Comparison of ENCODE assay signal across 1 cellular context in the genomic region with DNA sequence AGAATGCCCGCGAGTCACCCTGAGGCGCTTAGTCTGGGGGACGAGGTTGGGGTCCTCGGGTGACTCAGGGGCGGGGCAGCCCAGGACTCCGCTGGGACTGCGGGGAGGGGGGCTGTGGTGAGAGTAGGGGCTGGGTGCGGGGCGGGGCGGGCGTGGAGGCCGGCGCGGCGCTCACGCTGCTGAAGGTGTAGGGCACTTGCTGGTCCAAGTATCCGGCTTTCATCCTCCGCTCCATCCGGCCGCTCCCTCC.
TF ChIP-seq lines count a peak whose summit lies in the region.

No MANE protein-coding gene starts in this region.

TF ChIP-seq in HepG2, 621 proteins besides CTCF, POLR2A, EP300 and RAD21 (continued from another document):
- TF ChIP-seq, protein P1, sequence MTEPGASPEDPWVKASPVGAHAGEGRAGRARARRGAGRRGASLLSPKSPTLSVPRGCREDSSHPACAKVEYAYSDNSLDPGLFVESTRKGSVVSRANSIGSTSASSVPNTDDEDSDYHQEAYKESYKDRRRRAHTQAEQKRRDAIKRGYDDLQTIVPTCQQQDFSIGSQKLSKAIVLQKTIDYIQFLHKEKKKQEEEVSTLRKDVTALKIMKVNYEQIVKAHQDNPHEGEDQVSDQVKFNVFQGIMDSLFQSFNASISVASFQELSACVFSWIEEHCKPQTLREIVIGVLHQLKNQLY (CRISPR knock-in tag; IDR thresholded peaks at IDR 0.05), result 0 out of 2 replicates have a peak, but pooled peaks have one; percentile 77
- TF ChIP-seq SAFB2 (CRISPR knock-in tag; IDR thresholded peaks at IDR 0.05; ENCODE audit: borderline replicate concordance, low read depth) (0 out of 2 replicates have a peak, but pooled peaks have one; percentile 20), ZNF317 (CRISPR knock-in tag; IDR thresholded peaks at IDR 0.05) (no peak), RBM39 (IDR thresholded peaks at IDR 0.05; ENCODE audit: low read depth, low read length, poor library complexity, severe bottlenecking) (no peak), PCBP1 (IDR thresholded peaks at IDR 0.05; ENCODE audit: borderline replicate concordance, low read depth, low read length) (no peak), MTA3 (CRISPR knock-in tag; IDR thresholded peaks at IDR 0.05) (no peak), MED13 (CRISPR knock-in tag; IDR thresholded peaks at IDR 0.05) (peak; percentile 95), CCDC6 (CRISPR knock-in tag; IDR thresholded peaks at IDR 0.05) (no peak), TARDBP (CRISPR knock-in tag; IDR thresholded peaks at IDR 0.05) (no peak), FOSL2 (CRISPR knock-in tag; IDR thresholded peaks at IDR 0.05) (peak; percentile 78), POLR2AphosphoS2 (IDR thresholded peaks at IDR 0.05; ENCODE audit: low read depth, low read length) (no peak), FOXJ3 (CRISPR knock-in tag; IDR thresholded peaks at IDR 0.05; ENCODE audit: borderline replicate concordance) (0 out of 2 replicates have a peak, but pooled peaks have one; percentile 27), CBFB (CRISPR knock-in tag; IDR thresholded peaks at IDR 0.05) (peak; percentile 90; the same call in 1 of the 2 replicates), GLMP (CRISPR knock-in tag; IDR thresholded peaks at IDR 0.05; ENCODE audit: borderline replicate concordance) (0 out of 2 replicates have a peak, but pooled peaks have one; percentile 56), ATF7-NPFF (CRISPR knock-in tag; IDR thresholded peaks at IDR 0.05; ENCODE audit: low read depth) (0 out of 2 replicates have a peak, but pooled peaks have one; percentile 17), ZFP82 (CRISPR knock-in tag; IDR thresholded peaks at IDR 0.05; ENCODE audit: borderline replicate concordance) (0 out of 2 replicates have a peak, but pooled peaks have one; percentile 90), SAP130 (CRISPR knock-in tag; IDR thresholded peaks at IDR 0.05; ENCODE audit: low read depth) (peak; percentile 10; the same call in 1 of the 2 replicates)
- TF ChIP-seq, protein P2, sequence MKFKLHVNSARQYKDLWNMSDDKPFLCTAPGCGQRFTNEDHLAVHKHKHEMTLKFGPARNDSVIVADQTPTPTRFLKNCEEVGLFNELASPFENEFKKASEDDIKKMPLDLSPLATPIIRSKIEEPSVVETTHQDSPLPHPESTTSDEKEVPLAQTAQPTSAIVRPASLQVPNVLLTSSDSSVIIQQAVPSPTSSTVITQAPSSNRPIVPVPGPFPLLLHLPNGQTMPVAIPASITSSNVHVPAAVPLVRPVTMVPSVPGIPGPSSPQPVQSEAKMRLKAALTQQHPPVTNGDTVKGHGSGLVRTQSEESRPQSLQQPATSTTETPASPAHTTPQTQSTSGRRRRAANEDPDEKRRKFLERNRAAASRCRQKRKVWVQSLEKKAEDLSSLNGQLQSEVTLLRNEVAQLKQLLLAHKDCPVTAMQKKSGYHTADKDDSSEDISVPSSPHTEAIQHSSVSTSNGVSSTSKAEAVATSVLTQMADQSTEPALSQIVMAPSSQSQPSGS (CRISPR knock-in tag; IDR thresholded peaks at IDR 0.05), result 0 out of 2 replicates have a peak, but pooled peaks have one; percentile 36
TF ChIP-seq in HepG2: peak in this region for 78.
